Comparison of ENCODE assay signal across 15 cellular contexts in genomic region chr18:79530821-79531220, GRCh38.
DNase-seq lines count a peak whose midpoint lies in the region; ATAC-seq and TF ChIP-seq lines count a peak whose summit lies in the region.
"Had no signal": no experiment of that assay in that cellular context is flagged by ENCODE, and none has a peak within 500 bp of the region (broad histone marks: within the 10 kb centered on the region; RNA-seq: fewer than 3 reads in every experiment).

No MANE protein-coding gene starts in this region.

- H3K27ac ChIP-seq in Peyer's patch (no peak overlapping the region), sigmoid colon (no peak overlapping the region), testis (no peak overlapping the region)

- no peak overlapping the region for H3K27ac Mint-ChIP-seq in activated T-cell treated with anti-CD3 and anti-CD28 coated beads, Interleukin-2, amount 50 U/mL, for 24 hours
- H3K27ac Mint-ChIP-seq: B cell; CD8-positive, alpha-beta T cell had no signal

- no peak for TF ChIP-seq EP300 in sigmoid colon (IDR thresholded peaks at IDR 0.05)

- no peak for TF ChIP-seq POLR2A in Peyer's patch (IDR thresholded peaks at IDR 0.05)
- no peak for TF ChIP-seq POLR2A in sigmoid colon (IDR thresholded peaks at IDR 0.05)
- TF ChIP-seq POLR2A in testis (IDR thresholded peaks at IDR 0.05) = no peak

- DNase-seq in activated T-cell treated with anti-CD3 and anti-CD28 coated beads, Interleukin-2, amount 50 U/mL, for 24 hours = peak; percentile 18
- no peak for DNase-seq in activated T-cell treated with anti-CD3 and anti-CD28 coated beads, Interleukin-2, amount 50 U/mL, for 48 hours
- DNase-seq in Peyer's patch (peak in 2 of 3 donors; percentile 27 to 40), left colon (peak; percentile 3 to 13), sigmoid colon (peak; percentile 60), testis (no peak), ecto neural progenitor cell (ENCODE audit: low spot score) (no peak)
- DNase-seq: CD8-positive, alpha-beta T cell; DMS79 treated with DMSO at 0.1 percent for 48 hours; HCEC 1CT; NCI-H1436 treated with DMSO at 0.1 percent for 48 hours; NCI-H2081; NCI-H774 had no signal

- peaks cover 57% of the 10 kb centered on the region for H3K36me3 Mint-ChIP-seq in activated T-cell treated with anti-CD3 and anti-CD28 coated beads, Interleukin-2, amount 50 U/mL, for 24 hours (ENCODE audit: low read depth)

- TF ChIP-seq CTCF in Peyer's patch (IDR thresholded peaks at IDR 0.05) (no peak), sigmoid colon (IDR thresholded peaks at IDR 0.05) (no peak), testis (IDR thresholded peaks at IDR 0.05) (no peak)

- H3K4me1 ChIP-seq in Peyer's patch (peaks cover 0 to 9% (median 0%) of the 10 kb centered on the region in 4 donors), sigmoid colon (peaks cover 0 to 20% (median 17%) of the 10 kb centered on the region in 4 donors), testis (peaks cover 3% of the 10 kb centered on the region)

- H3K36me3 ChIP-seq in Peyer's patch (peaks cover 0 to 9% (median 0%) of the 10 kb centered on the region in 3 donors), sigmoid colon (peaks cover 0 to 9% (median 4%) of the 10 kb centered on the region in 4 donors), testis (ENCODE audit: low read depth, missing control alignments) (no peaks in the 10 kb centered on the region)

- no peaks in the 10 kb centered on the region for H3K27me3 Mint-ChIP-seq in activated T-cell treated with anti-CD3 and anti-CD28 coated beads, Interleukin-2, amount 50 U/mL, for 24 hours
- H3K27me3 Mint-ChIP-seq: B cell had no signal

- no peaks in the 10 kb centered on the region for H3K27me3 ChIP-seq in Peyer's patch
- H3K27me3 ChIP-seq in sigmoid colon = peaks cover 0 to 17% (median 0%) of the 10 kb centered on the region in 3 donors
- H3K27me3 ChIP-seq in testis = no peaks in the 10 kb centered on the region

- H3K4me3 ChIP-seq in Peyer's patch = no peak overlapping the region
- no peak overlapping the region for H3K4me3 ChIP-seq in sigmoid colon
- H3K4me3 ChIP-seq in testis = no peak overlapping the region

- no peak for ATAC-seq in left colon
- no peak for ATAC-seq in HG02884 (IDR thresholded peaks at IDR 0.05; ENCODE audit: unreplicated experiment)
- ATAC-seq: CD8-positive, alpha-beta T cell had no signal

- H3K4me3 Mint-ChIP-seq in activated T-cell treated with anti-CD3 and anti-CD28 coated beads, Interleukin-2, amount 50 U/mL, for 24 hours = no peak overlapping the region
- H3K4me3 Mint-ChIP-seq: B cell; CD8-positive, alpha-beta T cell had no signal

- H3K9me3 ChIP-seq in Peyer's patch (no peaks in the 10 kb centered on the region), sigmoid colon (no peaks in the 10 kb centered on the region), testis (no peaks in the 10 kb centered on the region)

- H3K9me3 Mint-ChIP-seq in activated T-cell treated with anti-CD3 and anti-CD28 coated beads, Interleukin-2, amount 50 U/mL, for 24 hours = no peaks in the 10 kb centered on the region
- H3K9me3 Mint-ChIP-seq: CD8-positive, alpha-beta T cell had no signal

- WGBS in sigmoid colon, 2 donors = 88 to 95% methylated on average over 18 of the region's 18 CpGs
- 89 to 94% methylated on average over 17 to 18 of the region's 18 CpGs for WGBS in testis, 2 donors

- H3K4me1 Mint-ChIP-seq in activated T-cell treated with anti-CD3 and anti-CD28 coated beads, Interleukin-2, amount 50 U/mL, for 24 hours (ENCODE audit: low read depth) = peaks cover 18% of the 10 kb centered on the region

- intact Hi-C loops in left colon (cut with DNase I, micrococcal nuclease) = no loop called here
- intact Hi-C loops in sigmoid colon (cut with DNase I) = loop anchor here (2.0 kb wide), 1 partner anchor 112 kb away; no protein-coding TSS in a partner anchor
- intact Hi-C loops in testis (cut with DNase I; ENCODE audit: low total_unique reads) = no loop called here

Comparison
In these comparisons a context has a peak if more than half of its experiments do, and no peak if none do; other contexts are left out.
1. DNase-seq: peak in activated T-cell treated with anti-CD3 and anti-CD28 coated beads, Interleukin-2, amount 50 U/mL, for 24 hours (single experiment), Peyer's patch (2 of 3), left colon (2 of 2) and sigmoid colon (single experiment); none in activated T-cell treated with anti-CD3 and anti-CD28 coated beads, Interleukin-2, amount 50 U/mL, for 48 hours (0 of 2), testis (single experiment) and ecto neural progenitor cell (single experiment).